In the genomic region with DNA sequence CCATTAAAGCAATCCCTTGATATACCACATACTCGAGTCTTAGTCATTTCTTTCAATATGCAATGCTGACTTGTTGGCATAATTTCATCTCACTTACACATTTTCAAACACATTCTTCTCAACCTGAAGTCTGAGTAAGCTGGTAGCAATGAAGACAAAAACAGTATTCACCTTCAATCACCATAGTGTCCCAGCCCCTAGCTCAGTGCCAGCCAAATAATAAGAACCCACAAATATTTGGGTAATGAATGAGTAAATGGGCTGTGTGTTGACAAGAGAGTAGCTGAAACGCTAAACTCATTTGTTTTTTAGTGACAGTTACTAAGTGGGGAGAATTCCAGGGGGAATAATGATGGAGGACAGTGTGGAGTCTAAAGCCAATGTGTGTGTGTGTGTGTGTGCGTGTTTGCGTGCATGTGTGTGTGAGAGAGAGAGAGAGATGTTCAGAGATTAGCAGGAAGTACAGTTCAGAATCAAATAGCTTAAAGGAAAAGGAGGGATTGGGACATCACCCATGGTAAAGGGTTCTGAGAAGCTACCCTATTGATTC, we compare ENCODE assay signal across 15 cellular contexts.
DNase-seq lines count a peak whose midpoint lies in the region; TF ChIP-seq lines count a peak whose summit lies in the region.
"Had no signal": no experiment of that assay in that cellular context is flagged by ENCODE, and none has a peak within 500 bp of the region (broad histone marks: within the 10 kb centered on the region; RNA-seq: fewer than 3 reads in every experiment).

No MANE protein-coding gene starts in this region.

- H3K79me2 ChIP-seq in ACC112 (ENCODE audit: control insufficient read depth, insufficient read depth, low read length, unreplicated experiment): no peaks in the 10 kb centered on the region

- H2AFZ ChIP-seq in ACC112 (ENCODE audit: low read length, unreplicated experiment): no peak overlapping the region

- H3K4me1 ChIP-seq in ACC112 (ENCODE audit: control insufficient read depth, insufficient read depth, low read length, unreplicated experiment) (peaks cover 67% of the 10 kb centered on the region), Peyer's patch (peaks cover 0 to 7% (median 0%) of the 10 kb centered on the region in 4 donors)

- DNase-seq in HCEC 1CT (peak; percentile 80), T1000 (lab: John Stamatoyannopoulos, UW) (peak; percentile 51), foreskin fibroblast (peak; percentile 86 to 89), T-helper 1 cell (no peak), Peyer's patch (no peak), DMS79 (lab: John Stamatoyannopoulos, UW) (no peak), D341Med (ENCODE audit: low spot score) (no peak)
- DNase-seq: C1 segment of cervical spinal cord, dermis blood vessel endothelial cell, hippocampal formation, mucosa of descending colon, NCI-H2029, OCI-M1, WERI-Rb-1 had no signal

- H3K4me3 ChIP-seq in ACC112 (ENCODE audit: low read depth, low read length) (0 out of 2 replicates have a peak overlapping the region, but pooled peaks have one; percentile 17), foreskin fibroblast (ENCODE audit: low read depth in 1 of 2, low read length in 2 of 2) (no peak overlapping the region), Peyer's patch (no peak overlapping the region)
- H3K4me3 ChIP-seq: mucosa of descending colon had no signal

- TF ChIP-seq POLR2A in Peyer's patch (IDR thresholded peaks at IDR 0.05): no peak

- H3K9me3 ChIP-seq in Peyer's patch: no peaks in the 10 kb centered on the region
- H3K9me3 ChIP-seq: mucosa of descending colon had no signal

- H3K27ac ChIP-seq in ACC112 (ENCODE audit: low read depth, low read length) (peak overlapping the region; percentile 95), Peyer's patch (no peak overlapping the region)
- H3K27ac ChIP-seq: WERI-Rb-1 had no signal

- no peaks in the 10 kb centered on the region for H3K27me3 ChIP-seq in ACC112 (ENCODE audit: insufficient read depth, low read length)
- no peaks in the 10 kb centered on the region for H3K27me3 ChIP-seq in Peyer's patch

- H3K36me3 ChIP-seq in ACC112 (ENCODE audit: insufficient read depth, low read length) (no peaks in the 10 kb centered on the region), Peyer's patch (no peaks in the 10 kb centered on the region)
- H3K36me3 ChIP-seq: WERI-Rb-1 had no signal

- TF ChIP-seq CTCF in foreskin fibroblast (IDR thresholded peaks at IDR 0.05; ENCODE audit: low read depth, low read length): no peak
- TF ChIP-seq CTCF in Peyer's patch (IDR thresholded peaks at IDR 0.05): no peak

Comparison
In these comparisons a context has a peak if more than half of its experiments do, and no peak if none do; other contexts are left out.
1. DNase-seq: peak in HCEC 1CT (single experiment), T1000 (single experiment) and foreskin fibroblast (2 of 2); none in T-helper 1 cell (0 of 5), Peyer's patch (0 of 3), DMS79 (single experiment) and D341Med (single experiment).